20 cellular contexts compared by ENCODE assay signal in genomic region chrX:12996934-12997435, GRCh38. TPM values are rescaled to one million over a fixed set of nuclear protein-coding genes. Genes with fewer than 3 reads are reported as not detected.
DNase-seq lines count a peak whose midpoint lies in the region; ATAC-seq and TF ChIP-seq lines count a peak whose summit lies in the region.
"Had no signal": no experiment of that assay in that cellular context is flagged by ENCODE, and none has a peak within 500 bp of the region (broad histone marks: within the 10 kb centered on the region; RNA-seq: fewer than 3 reads in every experiment).

No MANE protein-coding gene starts in this region.

- H3K9me3 Mint-ChIP-seq in activated CD8-positive, alpha-beta memory T cell treated with anti-CD3 and anti-CD28 coated beads, Interleukin-2, amount 10 ng/mL, durations not matched to agents 7 days and 5 days (ENCODE audit: low read depth): no peaks in the 10 kb centered on the region
- no peaks in the 10 kb centered on the region for H3K9me3 Mint-ChIP-seq in stimulated activated memory B cell treated with anti-CD40 and anti-IgM and Interleukin-4, amounts not matched to agents 10 μg/mL and 1 μg/mL and 100 μg/mL, for 72 hours
- H3K9me3 Mint-ChIP-seq: activated T-cell treated with anti-CD3 and anti-CD28 coated beads, Interleukin-2, amount 50 U/mL, for 4 hours had no signal

- no peak for DNase-seq in activated CD8-positive, alpha-beta memory T cell treated with anti-CD3 and anti-CD28 coated beads, Interleukin-2, amount 10 ng/mL, durations not matched to agents 7 days and 5 days
- DNase-seq in activated CD8-positive, alpha-beta memory T cell treated with anti-CD3 and anti-CD28 coated beads, Interleukin-2, amount 50 U/mL, for 4 hours: no peak
- no peak for DNase-seq in OCI-LY7 (ENCODE audit: low spot score)
- DNase-seq: activated CD4-positive, alpha-beta T cell treated with anti-CD3 and anti-CD28 coated beads for 1 hour; activated T-cell treated with anti-CD3 and anti-CD28 coated beads, Interleukin-2, amount 50 U/mL, for 4 hours; anterior cingulate cortex; hippocampal formation; MV-4-11; NCI-H2081 treated with DMSO at 0.1 percent for 48 hours; NCI-H510A treated with DMSO at 0.1 percent for 48 hours; SIG-M5; T1000 had no signal

- CTCF ChIA-PET in activated CD8-positive, alpha-beta memory T cell treated with anti-CD3 and anti-CD28 coated beads, Interleukin-2, amount 10 ng/mL, durations not matched to agents 7 days and 5 days (lab: Charles Lee): interaction anchor here (1.1 to 3.9 kb wide), 4 partner anchors 9 to 90 kb away, joined by 3 to 17 read pairs (median 6); no protein-coding TSS in a partner anchor
- CTCF ChIA-PET in OCI-LY7 (lab: Charles Lee; ENCODE audit: unreplicated experiment): interaction anchor here (0.5 kb wide), 1 partner anchor 16 kb away, joined by 3 read pairs; no protein-coding TSS in a partner anchor

- no peaks in the 10 kb centered on the region for H3K27me3 Mint-ChIP-seq in activated CD8-positive, alpha-beta memory T cell treated with anti-CD3 and anti-CD28 coated beads, Interleukin-2, amount 10 ng/mL, durations not matched to agents 7 days and 5 days
- H3K27me3 Mint-ChIP-seq in stimulated activated memory B cell treated with anti-CD40 and anti-IgM and Interleukin-4, amounts not matched to agents 10 μg/mL and 1 μg/mL and 100 μg/mL, for 72 hours: no peaks in the 10 kb centered on the region

- no peaks in the 10 kb centered on the region for H3K79me2 ChIP-seq in OCI-LY7 (ENCODE audit: insufficient read depth, low read depth, low read length)

- no peaks in the 10 kb centered on the region for H4K20me1 ChIP-seq in OCI-LY7 (ENCODE audit: insufficient read depth, low read length)

- H3K4me3 ChIP-seq in OCI-LY7 (ENCODE audit: low read depth, low read length, poor library complexity, severe bottlenecking): no peak overlapping the region
- H3K4me3 ChIP-seq: neural progenitor cell had no signal

- H3K9me3 ChIP-seq in KOPT-K1 (ENCODE audit: insufficient read depth, low read length, poor library complexity, severe bottlenecking): no peaks in the 10 kb centered on the region
- no peaks in the 10 kb centered on the region for H3K9me3 ChIP-seq in OCI-LY7 (ENCODE audit: low read length)

- no peak overlapping the region for H2AFZ ChIP-seq in OCI-LY7 (ENCODE audit: low read length)
- H2AFZ ChIP-seq: neural progenitor cell had no signal

- H3K4me1 Mint-ChIP-seq in activated CD8-positive, alpha-beta memory T cell treated with anti-CD3 and anti-CD28 coated beads, Interleukin-2, amount 10 ng/mL, durations not matched to agents 7 days and 5 days: peaks cover 50% of the 10 kb centered on the region
- peaks cover 33% of the 10 kb centered on the region for H3K4me1 Mint-ChIP-seq in stimulated activated memory B cell treated with anti-CD40 and anti-IgM and Interleukin-4, amounts not matched to agents 10 μg/mL and 1 μg/mL and 100 μg/mL, for 72 hours

- POLR2A ChIA-PET in OCI-LY7 (lab: Charles Lee): interaction anchor here (1.5 to 2.0 kb wide), 2 partner anchors 9 to 18 kb away, joined by 3 to 9 read pairs; no protein-coding TSS in a partner anchor

- H3K36me3 ChIP-seq in KOPT-K1 (ENCODE audit: insufficient read depth, low read length): no peaks in the 10 kb centered on the region
- no peaks in the 10 kb centered on the region for H3K36me3 ChIP-seq in OCI-LY7 (ENCODE audit: insufficient read depth, low read length)
- H3K36me3 ChIP-seq: neural progenitor cell had no signal

- peaks cover 37% of the 10 kb centered on the region for H3K4me1 ChIP-seq in OCI-LY7 (ENCODE audit: insufficient read depth, low read length, poor library complexity, severe bottlenecking)

- TF ChIP-seq CTCF in OCI-LY7 (conservative IDR thresholded peaks at IDR 0.05; ENCODE audit: low read length): no peak

- ATAC-seq in activated CD8-positive, alpha-beta memory T cell treated with anti-CD3 and anti-CD28 coated beads, Interleukin-2, amount 10 ng/mL, durations not matched to agents 7 days and 5 days: no peak
- no peak for ATAC-seq in stimulated activated memory B cell treated with anti-CD40 and anti-IgM and Interleukin-4, amounts not matched to agents 10 μg/mL and 1 μg/mL and 100 μg/mL, for 72 hours
- ATAC-seq in HG03196 (IDR thresholded peaks at IDR 0.05; ENCODE audit: unreplicated experiment): no peak
- ATAC-seq in GM18511 (IDR thresholded peaks at IDR 0.05; ENCODE audit: unreplicated experiment): no peak
- ATAC-seq: activated T-cell treated with anti-CD3 and anti-CD28 coated beads, Interleukin-2, amount 50 U/mL, for 4 hours had no signal

- H3K27ac Mint-ChIP-seq in activated CD8-positive, alpha-beta memory T cell treated with anti-CD3 and anti-CD28 coated beads, Interleukin-2, amount 10 ng/mL, durations not matched to agents 7 days and 5 days: peak overlapping the region; percentile 57
- H3K27ac Mint-ChIP-seq in stimulated activated memory B cell treated with anti-CD40 and anti-IgM and Interleukin-4, amounts not matched to agents 10 μg/mL and 1 μg/mL and 100 μg/mL, for 72 hours: peak overlapping the region; percentile 39
- H3K27ac Mint-ChIP-seq: neural progenitor cell had no signal

- no peak overlapping the region for H3K4me2 ChIP-seq in OCI-LY7 (ENCODE audit: low read length)
- H3K4me2 ChIP-seq: neural progenitor cell had no signal

- no TSS peak for BruUV-seq in OCI-LY7 (replicated peaks; lab: Mats Ljungman, UMichigan)

- peaks cover 5% of the 10 kb centered on the region for H3K36me3 Mint-ChIP-seq in activated CD8-positive, alpha-beta memory T cell treated with anti-CD3 and anti-CD28 coated beads, Interleukin-2, amount 10 ng/mL, durations not matched to agents 7 days and 5 days
- no peaks in the 10 kb centered on the region for H3K36me3 Mint-ChIP-seq in stimulated activated memory B cell treated with anti-CD40 and anti-IgM and Interleukin-4, amounts not matched to agents 10 μg/mL and 1 μg/mL and 100 μg/mL, for 72 hours
- H3K36me3 Mint-ChIP-seq: neural progenitor cell had no signal

- H3K4me3 Mint-ChIP-seq in activated CD8-positive, alpha-beta memory T cell treated with anti-CD3 and anti-CD28 coated beads, Interleukin-2, amount 10 ng/mL, durations not matched to agents 7 days and 5 days: no peak overlapping the region
- no peak overlapping the region for H3K4me3 Mint-ChIP-seq in stimulated activated memory B cell treated with anti-CD40 and anti-IgM and Interleukin-4, amounts not matched to agents 10 μg/mL and 1 μg/mL and 100 μg/mL, for 72 hours
- H3K4me3 Mint-ChIP-seq: activated T-cell treated with anti-CD3 and anti-CD28 coated beads, Interleukin-2, amount 50 U/mL, for 4 hours; neural progenitor cell had no signal

- peak overlapping the region; percentile 95 for H3K27ac ChIP-seq in KOPT-K1 (ENCODE audit: low read depth, low read length, poor library complexity, severe bottlenecking)
- H3K27ac ChIP-seq in angular gyrus (ENCODE audit: low read depth, low read length): peak overlapping the region; percentile 73
- H3K27ac ChIP-seq in OCI-LY7 (ENCODE audit: low read depth, low read length, poor library complexity, severe bottlenecking): no peak overlapping the region
- H3K27ac ChIP-seq: neural progenitor cell had no signal

- H3K9me2 ChIP-seq in OCI-LY7 (ENCODE audit: insufficient read depth, low read length): no peaks in the 10 kb centered on the region

- intact Hi-C loops in OCI-LY7 (cut with micrococcal nuclease; ENCODE audit: unreplicated experiment): no loop called here

RNA-seq across cellular contexts. Expression of gene TMSB4X, which starts 22.1 kb away (rescaled TPM):
- total RNA-seq in activated CD8-positive, alpha-beta memory T cell treated with anti-CD3 and anti-CD28 coated beads, Interleukin-2, amount 10 ng/mL, durations not matched to agents 7 days and 5 days: 1,000 to 10,000 TPM; 6,072 to 7,639 TPM
- total RNA-seq in OCI-LY7 (2014; rRNA removed; shearing (Covaris generic)): 1,355 and 1,476 TPM in 2 replicates
- 1,524 and 1,540 TPM in 2 replicates for total RNA-seq in OCI-LY7 (2022)

RNA-seq across cellular contexts. Expression of gene FAM9C, which starts 47.4 kb away (rescaled TPM):
- total RNA-seq in activated CD8-positive, alpha-beta memory T cell treated with anti-CD3 and anti-CD28 coated beads, Interleukin-2, amount 10 ng/mL, durations not matched to agents 7 days and 5 days: not detected
- 0.13 TPM in 1 of 2 replicates, not detected in the other for total RNA-seq in OCI-LY7 (2014; rRNA removed; shearing (Covaris generic))
- total RNA-seq in OCI-LY7 (2022): not detected in 2 replicates
- total RNA-seq: activated T-cell treated with anti-CD3 and anti-CD28 coated beads, Interleukin-2, amount 50 U/mL, for 4 hours; chondrocyte; mesenteric fat pad had no signal
